In the genomic region with DNA sequence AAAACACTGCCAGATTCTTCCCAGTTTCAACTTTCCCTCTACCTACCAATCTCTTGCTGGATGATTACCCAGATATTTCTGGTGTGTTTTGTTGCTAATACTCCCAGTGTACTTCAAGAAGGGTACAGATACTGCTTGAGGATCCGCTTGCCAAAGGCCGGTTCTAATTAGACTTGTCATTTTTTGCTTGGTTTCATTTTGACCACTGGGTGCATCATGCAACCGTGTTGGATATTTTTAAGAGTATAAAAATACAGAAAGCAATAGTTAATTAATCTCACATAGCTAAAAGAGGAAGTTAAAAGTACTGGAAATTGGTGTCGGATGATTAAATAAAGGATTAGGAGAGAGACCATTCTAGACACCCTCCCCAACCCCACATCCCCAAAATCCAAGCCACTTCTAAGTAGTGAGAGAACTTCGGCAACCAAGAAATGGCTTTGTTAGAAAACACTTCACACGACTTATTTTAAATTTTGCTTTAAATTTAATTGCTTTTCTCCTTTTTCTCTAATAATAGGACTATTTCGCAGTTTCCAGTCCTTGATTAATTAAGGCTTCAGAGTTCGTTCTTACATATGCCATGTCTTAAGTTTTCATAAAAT, we compare ENCODE assay signal across 8 cellular contexts. TPM values are rescaled to one million over a fixed set of nuclear protein-coding genes. Genes with fewer than 3 reads are reported as not detected.
DNase-seq lines count a peak whose midpoint lies in the region; ATAC-seq and TF ChIP-seq lines count a peak whose summit lies in the region.

No MANE protein-coding gene starts in this region.

- no peak for DNase-seq in CD4-positive, alpha-beta T cell
- DNase-seq in HCEC 1CT (peak; percentile 46), WERI-Rb-1 (no peak), right cardiac atrium (no peak), NCI-H187 treated with DMSO at 0.1 percent for 48 hours (lab: John Stamatoyannopoulos, UW) (no peak)
- DNase-seq in stimulated activated CD4-positive, alpha-beta T cell treated with anti-CD3 and anti-CD28 coated beads, Interleukin-1b, Interleukin-23, amount 100 ng/mL, for 48 hours, result no peak
- DNase-seq in activated CD8-positive, alpha-beta memory T cell treated with anti-CD3 and anti-CD28 coated beads for 24 hours, result no peak

- no peaks in the 10 kb centered on the region for H3K4me1 ChIP-seq in right cardiac atrium (ENCODE audit: control insufficient read depth, insufficient read depth, low read length)

- ATAC-seq in CD4-positive, alpha-beta T cell (ENCODE audit: poor library complexity), result no peak
- no peak for ATAC-seq in right cardiac atrium
- ATAC-seq in stimulated activated memory B cell treated with anti-CD40 and anti-IgM and Interleukin-4, amounts not matched to agents 10 μg/mL and 1 μg/mL and 100 μg/mL, for 72 hours, result no peak

- peak overlapping the region; percentile 90 for H3K4me3 ChIP-seq in WERI-Rb-1 (ENCODE audit: low read depth, low read length)
- peak overlapping the region; percentile 95 for H3K4me3 ChIP-seq in right cardiac atrium (ENCODE audit: low read length)

- peaks cover 35% of the 10 kb centered on the region for H3K36me3 ChIP-seq in WERI-Rb-1

- POLR2A ChIA-PET in CD4-positive, alpha-beta T cell (lab: Charles Lee), result interaction anchor here (2.0 to 4.0 kb wide), 4 partner anchors 7 to 268 kb away, joined by 7 to 108 read pairs (median 51); partner anchors contain the start of genes FAF1 and RNF11

- no peaks in the 10 kb centered on the region for H3K27me3 Mint-ChIP-seq in CD4-positive, alpha-beta T cell
- H3K27me3 Mint-ChIP-seq in stimulated activated memory B cell treated with anti-CD40 and anti-IgM and Interleukin-4, amounts not matched to agents 10 μg/mL and 1 μg/mL and 100 μg/mL, for 72 hours, result peaks cover 15% of the 10 kb centered on the region

- CTCF ChIA-PET in CD4-positive, alpha-beta T cell (lab: Charles Lee), result interaction anchor here (0.6 to 4.8 kb wide), 4 partner anchors 8 to 46 kb away, joined by 3 to 23 read pairs (median 8); partner anchors contain the start of gene FAF1

- no peaks in the 10 kb centered on the region for H3K9me3 Mint-ChIP-seq in CD4-positive, alpha-beta T cell
- no peaks in the 10 kb centered on the region for H3K9me3 Mint-ChIP-seq in stimulated activated memory B cell treated with anti-CD40 and anti-IgM and Interleukin-4, amounts not matched to agents 10 μg/mL and 1 μg/mL and 100 μg/mL, for 72 hours

- peaks cover 20% of the 10 kb centered on the region for H3K36me3 Mint-ChIP-seq in CD4-positive, alpha-beta T cell (ENCODE audit: low read depth)
- H3K36me3 Mint-ChIP-seq in stimulated activated memory B cell treated with anti-CD40 and anti-IgM and Interleukin-4, amounts not matched to agents 10 μg/mL and 1 μg/mL and 100 μg/mL, for 72 hours, result no peaks in the 10 kb centered on the region

- H3K9me3 ChIP-seq in CD4-positive, alpha-beta T cell (ENCODE audit: control insufficient read depth, low read length), result no peaks in the 10 kb centered on the region
- H3K9me3 ChIP-seq in WERI-Rb-1 (ENCODE audit: severe bottlenecking) (no peaks in the 10 kb centered on the region), right cardiac atrium (ENCODE audit: control insufficient read depth, low read length) (no peaks in the 10 kb centered on the region)

- H3K27ac ChIP-seq in CD4-positive, alpha-beta T cell (ENCODE audit: low read depth, low read length), result peak overlapping the region; percentile 82
- H3K27ac ChIP-seq in WERI-Rb-1, result peak overlapping the region; percentile 99
- peak overlapping the region; percentile 91 for H3K27ac ChIP-seq in right cardiac atrium (ENCODE audit: low read length)

- peaks cover 26% of the 10 kb centered on the region for H3K4me1 Mint-ChIP-seq in CD4-positive, alpha-beta T cell (ENCODE audit: low read depth)
- peaks cover 27% of the 10 kb centered on the region for H3K4me1 Mint-ChIP-seq in stimulated activated memory B cell treated with anti-CD40 and anti-IgM and Interleukin-4, amounts not matched to agents 10 μg/mL and 1 μg/mL and 100 μg/mL, for 72 hours

- TF ChIP-seq CTCF in CD4-positive, alpha-beta T cell (IDR thresholded peaks at IDR 0.05), result no peak
- no peak for TF ChIP-seq CTCF in WERI-Rb-1 (IDR thresholded peaks at IDR 0.05; ENCODE audit: low read depth, low read length)

- peak overlapping the region; percentile 100 for H3K4me3 Mint-ChIP-seq in CD4-positive, alpha-beta T cell
- H3K4me3 Mint-ChIP-seq in stimulated activated memory B cell treated with anti-CD40 and anti-IgM and Interleukin-4, amounts not matched to agents 10 μg/mL and 1 μg/mL and 100 μg/mL, for 72 hours, result peak overlapping the region; percentile 93

- intact Hi-C loops in CD4-positive, alpha-beta T cell (cut with DNase I, micrococcal nuclease), result loop anchor here (1.0 to 10.0 kb wide), 7 partner anchors 7 to 1397 kb away; partner anchors contain the start of genes FAF1 (in 2 of the 2), CC2D1B (in 1 of the 2), KTI12 (in 1 of the 2) and RNF11 (in 1 of the 2)
- intact Hi-C loops in right cardiac atrium (cut with DNase I), result no loop called here

- peak overlapping the region; percentile 89 for H3K27ac Mint-ChIP-seq in CD4-positive, alpha-beta T cell
- H3K27ac Mint-ChIP-seq in stimulated activated memory B cell treated with anti-CD40 and anti-IgM and Interleukin-4, amounts not matched to agents 10 μg/mL and 1 μg/mL and 100 μg/mL, for 72 hours, result peak overlapping the region; percentile 57

- WGBS in right cardiac atrium, result 28% methylated on average over 8 of the region's 8 CpGs

- H3K27me3 ChIP-seq in CD4-positive, alpha-beta T cell (ENCODE audit: control insufficient read depth, insufficient read depth, low read length), result no peaks in the 10 kb centered on the region
- no peaks in the 10 kb centered on the region for H3K27me3 ChIP-seq in WERI-Rb-1 (ENCODE audit: insufficient read depth, low read depth, severe bottlenecking)
- H3K27me3 ChIP-seq in right cardiac atrium (ENCODE audit: control insufficient read depth, insufficient read depth), result no peaks in the 10 kb centered on the region

RNA-seq across cellular contexts. Expression of gene CDKN2C, which starts 2.5 kb away (rescaled TPM):
- total RNA-seq in CD4-positive, alpha-beta T cell, result 1 to 10 TPM; 4.3 to 4.9 TPM
- total RNA-seq in right cardiac atrium, result 10 to 100 TPM in 3 of 4 donors, 1 to 10 TPM in 1; 9.5 to 24.9 (median 21.7) TPM
- polyA plus RNA-seq in right cardiac atrium, result 25.5 TPM

RNA-seq across cellular contexts. Expression of gene FAF1, which starts 7.5 kb away (rescaled TPM):
- 10 to 100 TPM; 43.5 to 44.0 TPM for total RNA-seq in CD4-positive, alpha-beta T cell
- 10 to 100 TPM; 73.1 to 90.0 (median 82.3) TPM for total RNA-seq in right cardiac atrium
- 52.3 TPM for polyA plus RNA-seq in right cardiac atrium

Comparison
In these comparisons a context has a peak if more than half of its experiments do, and no peak if none do; other contexts are left out.
1. intact Hi-C loops: an anchor here in CD4-positive, alpha-beta T cell (1.0 to 10.0 kb wide); none called in right cardiac atrium.